In genomic region chr17:45265823-45266222, GRCh38 we compare ENCODE assay signal across 15 cellular contexts. TPM values are rescaled to one million over a fixed set of nuclear protein-coding genes. Genes with fewer than 3 reads are reported as not detected.
DNase-seq lines count a peak whose midpoint lies in the region; ATAC-seq and TF ChIP-seq lines count a peak whose summit lies in the region.
"Had no signal": no experiment of that assay in that cellular context is flagged by ENCODE, and none has a peak within 500 bp of the region (broad histone marks: within the 10 kb centered on the region; RNA-seq: fewer than 3 reads in every experiment).

No MANE protein-coding gene starts in this region.

- H3K4me3 ChIP-seq in AG04450 (ENCODE audit: low read depth, low read length) (no peak overlapping the region), kidney epithelial cell (ENCODE audit: low read depth, low read length) (no peak overlapping the region)
- H3K4me3 ChIP-seq: coronary artery, testis had no signal

- no peaks in the 10 kb centered on the region for H3K27me3 Mint-ChIP-seq in activated naive CD8-positive, alpha-beta T cell treated with anti-CD3 and anti-CD28 coated beads, Interleukin-2, amount 50 U/mL, for 24 hours
- no peaks in the 10 kb centered on the region for H3K27me3 Mint-ChIP-seq in natural killer cell treated with Interleukin-12 subunit alpha and Interleukin-12 subunit beta and Interleukin-15 and Interleukin-18, amount 100 ng/mL, for 72 hours
- no peaks in the 10 kb centered on the region for H3K27me3 Mint-ChIP-seq in stimulated activated memory B cell treated with anti-CD40 and anti-IgM and Interleukin-4, amounts not matched to agents 10 μg/mL and 1 μg/mL and 100 μg/mL, for 72 hours
- H3K27me3 Mint-ChIP-seq: T-helper 17 cell had no signal

- H3K27me3 ChIP-seq in AG04450 (ENCODE audit: control insufficient read depth, insufficient read depth, low read length): no peaks in the 10 kb centered on the region
- H3K27me3 ChIP-seq in kidney epithelial cell (ENCODE audit: control insufficient read depth, insufficient read depth, low read length): no peaks in the 10 kb centered on the region
- H3K27me3 ChIP-seq: testis had no signal

- no peaks in the 10 kb centered on the region for H3K9me3 Mint-ChIP-seq in activated naive CD8-positive, alpha-beta T cell treated with anti-CD3 and anti-CD28 coated beads, Interleukin-2, amount 50 U/mL, for 24 hours
- H3K9me3 Mint-ChIP-seq in natural killer cell treated with Interleukin-12 subunit alpha and Interleukin-12 subunit beta and Interleukin-15 and Interleukin-18, amount 100 ng/mL, for 72 hours: no peaks in the 10 kb centered on the region
- H3K9me3 Mint-ChIP-seq in stimulated activated memory B cell treated with anti-CD40 and anti-IgM and Interleukin-4, amounts not matched to agents 10 μg/mL and 1 μg/mL and 100 μg/mL, for 72 hours: no peaks in the 10 kb centered on the region
- H3K9me3 Mint-ChIP-seq: nephron progenitor cell had no signal

- peak overlapping the region; percentile 61 for H3K27ac Mint-ChIP-seq in activated naive CD8-positive, alpha-beta T cell treated with anti-CD3 and anti-CD28 coated beads, Interleukin-2, amount 50 U/mL, for 24 hours
- H3K27ac Mint-ChIP-seq in natural killer cell treated with Interleukin-12 subunit alpha and Interleukin-12 subunit beta and Interleukin-15 and Interleukin-18, amount 100 ng/mL, for 72 hours: no peak overlapping the region
- H3K27ac Mint-ChIP-seq in stimulated activated memory B cell treated with anti-CD40 and anti-IgM and Interleukin-4, amounts not matched to agents 10 μg/mL and 1 μg/mL and 100 μg/mL, for 72 hours: no peak overlapping the region
- H3K27ac Mint-ChIP-seq: nephron progenitor cell had no signal

- no peak for ATAC-seq in activated naive CD8-positive, alpha-beta T cell treated with anti-CD3 and anti-CD28 coated beads, Interleukin-2, amount 50 U/mL, for 24 hours
- ATAC-seq in HG03175 (IDR thresholded peaks at IDR 0.05; ENCODE audit: unreplicated experiment) (no peak), GM18909 (IDR thresholded peaks at IDR 0.05; ENCODE audit: poor library complexity, unreplicated experiment) (no peak)
- no peak for ATAC-seq in natural killer cell treated with Interleukin-12 subunit alpha and Interleukin-12 subunit beta and Interleukin-15 and Interleukin-18, amount 100 ng/mL, for 72 hours
- no peak for ATAC-seq in stimulated activated memory B cell treated with anti-CD40 and anti-IgM and Interleukin-4, amounts not matched to agents 10 μg/mL and 1 μg/mL and 100 μg/mL, for 72 hours
- ATAC-seq: T-helper 17 cell had no signal

- CTCF ChIA-PET in AG04450 (lab: Charles Lee): interaction anchor here (0.6 to 1.9 kb wide), 9 partner anchors 10 to 160 kb away, joined by 3 to 11 read pairs (median 3); no protein-coding TSS in a partner anchor

- TF ChIP-seq CTCF in AG04450 (IDR thresholded peaks at IDR 0.05; ENCODE audit: low read depth, low read length): no peak
- TF ChIP-seq CTCF in kidney epithelial cell (IDR thresholded peaks at IDR 0.05; ENCODE audit: insufficient read depth, low read length, poor library complexity, severe bottlenecking): no peak

- H3K4me1 Mint-ChIP-seq in activated naive CD8-positive, alpha-beta T cell treated with anti-CD3 and anti-CD28 coated beads, Interleukin-2, amount 50 U/mL, for 24 hours: peaks cover 49% of the 10 kb centered on the region
- peaks cover 6 to 8% of the 10 kb centered on the region in 2 donors for H3K4me1 Mint-ChIP-seq in natural killer cell treated with Interleukin-12 subunit alpha and Interleukin-12 subunit beta and Interleukin-15 and Interleukin-18, amount 100 ng/mL, for 72 hours (ENCODE audit: low read depth in 2 of 2)
- H3K4me1 Mint-ChIP-seq in stimulated activated memory B cell treated with anti-CD40 and anti-IgM and Interleukin-4, amounts not matched to agents 10 μg/mL and 1 μg/mL and 100 μg/mL, for 72 hours: peaks cover 48% of the 10 kb centered on the region

- H3K36me3 Mint-ChIP-seq in activated naive CD8-positive, alpha-beta T cell treated with anti-CD3 and anti-CD28 coated beads, Interleukin-2, amount 50 U/mL, for 24 hours (ENCODE audit: low read depth): peaks cover 49% of the 10 kb centered on the region
- no peaks in the 10 kb centered on the region for H3K36me3 Mint-ChIP-seq in natural killer cell treated with Interleukin-12 subunit alpha and Interleukin-12 subunit beta and Interleukin-15 and Interleukin-18, amount 100 ng/mL, for 72 hours
- peaks cover 58% of the 10 kb centered on the region for H3K36me3 Mint-ChIP-seq in stimulated activated memory B cell treated with anti-CD40 and anti-IgM and Interleukin-4, amounts not matched to agents 10 μg/mL and 1 μg/mL and 100 μg/mL, for 72 hours

- H3K27ac ChIP-seq in AG04450 (ENCODE audit: low read depth, low read length): peak overlapping the region; percentile 61
- H3K27ac ChIP-seq: coronary artery, testis had no signal

- no peaks in the 10 kb centered on the region; the same call in 1 of the 2 replicates for H3K9me3 ChIP-seq in AG04450 (ENCODE audit: control insufficient read depth, insufficient read depth, low read length)
- H3K9me3 ChIP-seq: testis had no signal

- no peak overlapping the region for H3K4me3 Mint-ChIP-seq in activated naive CD8-positive, alpha-beta T cell treated with anti-CD3 and anti-CD28 coated beads, Interleukin-2, amount 50 U/mL, for 24 hours
- H3K4me3 Mint-ChIP-seq in natural killer cell treated with Interleukin-12 subunit alpha and Interleukin-12 subunit beta and Interleukin-15 and Interleukin-18, amount 100 ng/mL, for 72 hours: no peak overlapping the region
- H3K4me3 Mint-ChIP-seq in stimulated activated memory B cell treated with anti-CD40 and anti-IgM and Interleukin-4, amounts not matched to agents 10 μg/mL and 1 μg/mL and 100 μg/mL, for 72 hours: no peak overlapping the region
- H3K4me3 Mint-ChIP-seq: nephron progenitor cell, T-helper 17 cell had no signal

- DNase-seq in AG04450 (ENCODE audit: low read depth, low spot score): no peak
- peak; percentile 72 for DNase-seq in HCEC 1CT
- no peak for DNase-seq in activated naive CD8-positive, alpha-beta T cell treated with anti-CD3 and anti-CD28 coated beads, Interleukin-2, amount 50 U/mL, for 24 hours
- DNase-seq in kidney epithelial cell (ENCODE audit: low read depth): peak; percentile 72
- no peak for DNase-seq in natural killer cell treated with Interleukin-12 subunit alpha and Interleukin-12 subunit beta and Interleukin-15 and Interleukin-18, amount 100 ng/mL, for 72 hours (ENCODE audit: low spot score)
- DNase-seq: activated CD8-positive, alpha-beta memory T cell treated with anti-CD3 and anti-CD28 coated beads, Interleukin-2, amount 50 U/mL, for 4 hours; NCI-H1092; nephron progenitor cell; stimulated activated CD4-positive, alpha-beta T cell treated with anti-CD3 and anti-CD28 coated beads, Interleukin-4, amount 100 ng/mL, for 24 hours; T-helper 17 cell; testis had no signal

- peaks cover 3% of the 10 kb centered on the region for H3K36me3 ChIP-seq in kidney epithelial cell (ENCODE audit: control insufficient read depth, insufficient read depth, low read length)

- POLR2A ChIA-PET in AG04450 (lab: Yijun Ruan, JAX): interaction anchor here (1.0 to 1.5 kb wide), 2 partner anchors 17 to 117 kb away, joined by 3 read pairs; no protein-coding TSS in a partner anchor

RNA-seq across cellular contexts. Expression of gene SPATA32, which starts 3.9 kb away (rescaled TPM):
- polyA plus RNA-seq in AG04450 (2011; rRNA removed): not detected in 2 replicates
- 0.13 TPM in 1 of 2 replicates, not detected in the other for polyA minus RNA-seq in AG04450 (2011; rRNA and poly(A)+ RNA removed)
- total RNA-seq in kidney epithelial cell: not detected in 2 replicates
- under 1 TPM; 0.62 to 0.81 TPM for total RNA-seq in natural killer cell treated with Interleukin-12 subunit alpha and Interleukin-12 subunit beta and Interleukin-15 and Interleukin-18, amount 100 ng/mL, for 72 hours

RNA-seq across cellular contexts. Expression of gene FMNL1, which starts 44.1 kb away (rescaled TPM):
- 1.1 and 1.8 TPM in 2 replicates for polyA plus RNA-seq in AG04450 (2011; rRNA removed)
- polyA minus RNA-seq in AG04450 (2011; rRNA and poly(A)+ RNA removed): 2.6 and 3.2 TPM in 2 replicates
- 26.0 and 27.5 TPM in 2 replicates for total RNA-seq in kidney epithelial cell
- 100 to 1,000 TPM; 280 to 380 TPM for total RNA-seq in natural killer cell treated with Interleukin-12 subunit alpha and Interleukin-12 subunit beta and Interleukin-15 and Interleukin-18, amount 100 ng/mL, for 72 hours

RNA-seq across cellular contexts. Expression of gene MAP3K14, which starts 51.0 kb away (rescaled TPM):
- 4.9 and 6.6 TPM in 2 replicates for polyA plus RNA-seq in AG04450 (2011; rRNA removed)
- polyA minus RNA-seq in AG04450 (2011; rRNA and poly(A)+ RNA removed): 6.9 and 7.2 TPM in 2 replicates
- 3.8 and 5.4 TPM in 2 replicates for total RNA-seq in kidney epithelial cell
- total RNA-seq in natural killer cell treated with Interleukin-12 subunit alpha and Interleukin-12 subunit beta and Interleukin-15 and Interleukin-18, amount 100 ng/mL, for 72 hours: 10 to 100 TPM; 65.9 to 75.4 TPM

Comparison
In these comparisons a context has a peak if more than half of its experiments do, and no peak if none do; other contexts are left out.
1. DNase-seq: peak in HCEC 1CT (single experiment) and kidney epithelial cell (single experiment); none in AG04450 (single experiment), activated naive CD8-positive, alpha-beta T cell treated with anti-CD3 and anti-CD28 coated beads, Interleukin-2, amount 50 U/mL, for 24 hours (single experiment) and natural killer cell treated with Interleukin-12 subunit alpha and Interleukin-12 subunit beta and Interleukin-15 and Interleukin-18, amount 100 ng/mL, for 72 hours (single experiment).
2. RNA of gene MAP3K14, which starts 51.0 kb away (total RNA-seq): 65.9 to 75.4 TPM in natural killer cell treated with Interleukin-12 subunit alpha and Interleukin-12 subunit beta and Interleukin-15 and Interleukin-18, amount 100 ng/mL, for 72 hours; 3.8 to 5.4 TPM in kidney epithelial cell; every median in the first group is over 10 times any median in the second.